Comparison of ENCODE assay signal across 9 cellular contexts in the genomic region with DNA sequence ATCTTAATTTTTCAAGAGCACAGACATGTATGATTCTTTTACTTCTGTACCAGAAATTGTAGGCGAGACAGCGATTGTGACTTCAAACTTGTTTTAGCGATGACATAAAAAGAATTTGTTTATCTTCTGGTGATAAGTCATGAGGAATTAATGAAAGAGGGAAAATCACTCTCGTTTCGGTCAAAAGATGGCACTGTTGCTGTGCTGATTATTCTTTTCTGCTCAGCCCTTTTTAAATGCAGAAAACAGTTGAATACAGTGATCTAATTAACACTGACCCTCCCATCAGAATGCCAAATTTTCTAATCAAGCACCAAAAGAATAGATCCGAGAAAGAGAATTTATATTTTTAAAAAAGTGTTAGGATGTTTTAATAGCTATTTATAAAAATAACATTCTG. TPM values are rescaled to one million over a fixed set of nuclear protein-coding genes. Genes with fewer than 3 reads are reported as not detected.
DNase-seq lines count a peak whose midpoint lies in the region; ATAC-seq, FAIRE-seq and TF ChIP-seq lines count a peak whose summit lies in the region.
"Had no signal": no experiment of that assay in that cellular context is flagged by ENCODE, and none has a peak within 500 bp of the region (broad histone marks: within the 10 kb centered on the region; RNA-seq: fewer than 3 reads in every experiment).

No MANE protein-coding gene starts in this region.

- in situ Hi-C loops in KBM-7 (cut with MboI; ENCODE audit: low pct_unique_long_range_greater_than_20kb, low sequenced_read_pairs): no loop called here

- intact Hi-C loops in CD14-positive monocyte (cut with micrococcal nuclease): no loop called here

- H3K27ac Mint-ChIP-seq in CD14-positive monocyte: peak overlapping the region in 1 of 7 donors; percentile 7

- no peak overlapping the region for H3K4me3 Mint-ChIP-seq in CD14-positive monocyte

- no peaks in the 10 kb centered on the region for H3K27me3 Mint-ChIP-seq in CD14-positive monocyte (ENCODE audit: low read depth in 3 of 3)

- peaks cover 28 to 31% of the 10 kb centered on the region in 2 donors for H3K36me3 Mint-ChIP-seq in CD14-positive monocyte

- H3K27me3 ChIP-seq in MG63: no peaks in the 10 kb centered on the region

- FAIRE-seq in islet of Langerhans (lab: Jason Lieb, UNC): peak; percentile 93

- no peaks in the 10 kb centered on the region for H3K9me3 Mint-ChIP-seq in CD14-positive monocyte

- no peaks in the 10 kb centered on the region for H3K9me3 ChIP-seq in MG63

- no peak overlapping the region for H3K4me3 ChIP-seq in MG63

- ATAC-seq in HG02840 (IDR thresholded peaks at IDR 0.05; ENCODE audit: low FRiP score, unreplicated experiment) (no peak), GM21526 (IDR thresholded peaks at IDR 0.05; ENCODE audit: low FRiP score, unreplicated experiment) (no peak)

- H3K4me1 Mint-ChIP-seq in CD14-positive monocyte: peaks cover 12% of the 10 kb centered on the region

- H3K36me3 ChIP-seq in MG63: peaks cover 5% of the 10 kb centered on the region; the same call in 1 of the 2 replicates

- DNase-seq in Ammon's horn (ENCODE audit: low spot score) (peak; percentile 78), KBM-7 (peak; percentile 35), amniotic epithelial cell (ENCODE audit: low read depth) (peak; percentile 56), MG63 (no peak), CD14-positive monocyte (ENCODE audit: low spot score) (no peak)
- DNase-seq: activated effector memory CD4-positive, alpha-beta T cell treated with anti-CD3 and anti-CD28 coated beads, Interleukin-2, amount 50 U/mL, for 16 hours had no signal

- TF ChIP-seq CTCF in CD14-positive monocyte (IDR thresholded peaks at IDR 0.05): no peak

RNA-seq across cellular contexts. Expression of a gene that starts 52.6 kb away (rescaled TPM):
- 5.7 and 12.7 TPM in 2 replicates for total RNA-seq in MG63 (2014; rRNA removed; shearing (Covaris generic); ENCODE audit: low replicate concordance)
- 1 to 10 TPM; 7.2 to 8.8 TPM for polyA plus RNA-seq in CD14-positive monocyte

RNA-seq across cellular contexts. Expression of a gene that starts 52.8 kb away (rescaled TPM):
- 2.5 and 3.8 TPM in 2 replicates for total RNA-seq in MG63 (2014; rRNA removed; shearing (Covaris generic); ENCODE audit: low replicate concordance)
- 1 to 10 TPM; 1.2 to 2.8 TPM for polyA plus RNA-seq in CD14-positive monocyte

Comparison
In these comparisons a context has a peak if more than half of its experiments do, and no peak if none do; other contexts are left out.
1. DNase-seq: peak in Ammon's horn (single experiment), KBM-7 (single experiment) and amniotic epithelial cell (single experiment); none in MG63 (single experiment) and CD14-positive monocyte (single experiment).